ENCODE assay signal across 8 cellular contexts in the genomic region with DNA sequence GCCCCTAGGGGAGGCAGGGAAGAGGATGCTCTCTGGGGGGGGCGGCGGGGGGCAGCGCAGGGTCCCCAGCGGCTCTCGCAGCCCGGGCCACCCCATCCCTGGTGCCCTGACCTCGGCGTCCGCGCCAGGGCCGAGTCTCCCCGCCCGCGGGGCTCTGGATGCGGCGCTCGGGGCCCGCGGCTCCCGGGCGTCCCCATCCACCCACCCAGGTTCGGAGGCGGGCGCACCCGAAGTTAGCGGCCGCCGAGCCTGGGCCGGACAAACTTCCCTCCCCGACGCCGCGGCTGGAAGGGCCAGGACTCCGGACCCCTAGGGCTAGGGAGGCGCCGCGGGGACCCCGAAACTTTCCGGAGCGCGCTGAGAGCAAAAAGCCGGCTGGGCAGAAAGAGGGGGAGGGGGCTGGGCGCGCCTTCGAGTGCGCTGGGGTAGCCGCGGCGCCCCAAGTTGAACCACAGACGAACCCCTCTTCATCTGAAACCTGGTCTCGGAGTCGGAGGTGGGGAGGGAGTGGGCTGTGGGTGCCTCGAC. TPM values are rescaled to one million over a fixed set of nuclear protein-coding genes. Genes with fewer than 3 reads are reported as not detected.
DNase-seq lines count a peak whose midpoint lies in the region; ATAC-seq, FAIRE-seq and TF ChIP-seq lines count a peak whose summit lies in the region.

No MANE protein-coding gene starts in this region.

- peak overlapping the region; percentile 71 for H3K4me3 ChIP-seq in AG09309 (ENCODE audit: control insufficient read depth, low read depth, low read length)
- peak overlapping the region; percentile 64 for H3K4me3 ChIP-seq in HUES6 (ENCODE audit: low read depth, low read length)
- H3K4me3 ChIP-seq in endothelial cell of umbilical vein (replicated peaks in 1 of 3; ENCODE audit: insufficient read depth in 1 of 3, low read depth in 1 of 3, low read length in 3 of 3), result peak overlapping the region in 2 of 3 experiments; percentile 44 to 67
- H3K4me3 ChIP-seq in neuron (ENCODE audit: low read length), result peak overlapping the region; percentile 83

- H3K4me1 ChIP-seq in HUES6 (ENCODE audit: control insufficient read depth, insufficient read depth, low read length), result peaks cover 13% of the 10 kb centered on the region
- H3K4me1 ChIP-seq in endothelial cell of umbilical vein (ENCODE audit: control insufficient read depth, extremely low read depth, insufficient read depth, low read length), result peaks cover 3% of the 10 kb centered on the region
- peaks cover 33% of the 10 kb centered on the region for H3K4me1 ChIP-seq in neuron (ENCODE audit: insufficient read depth, low read length)

- CTCF ChIA-PET in endothelial cell of umbilical vein (lab: Charles Lee), result interaction anchor here (1.1 kb wide), 1 partner anchor 543 kb away, joined by 4 read pairs; no protein-coding TSS in a partner anchor

- dilution Hi-C loops in endothelial cell of umbilical vein (cut with MboI; ENCODE audit: extremely low pct_ligation_motif_present, low sequenced_read_pairs), result no loop called here

- no peak for DNase-seq in AG09309 (ENCODE audit: low read depth)
- no peak for DNase-seq in endothelial cell of umbilical vein (ENCODE audit: low read depth, low spot score)
- DNase-seq in central memory CD4-positive, alpha-beta T cell, result no peak
- no peak for DNase-seq in HK-2 (ENCODE audit: unreplicated experiment)

- no peaks in the 10 kb centered on the region for H3K9me1 ChIP-seq in endothelial cell of umbilical vein (replicated peaks; ENCODE audit: control insufficient read depth, extremely low read depth, insufficient read depth, low read length)

- POLR2A ChIA-PET in endothelial cell of umbilical vein (lab: Charles Lee), result no interaction called here

- TF ChIP-seq POLR2A in endothelial cell of umbilical vein (IDR thresholded peaks at IDR 0.05; ENCODE audit: low read depth, low read length), result no peak

- H2AFZ ChIP-seq in endothelial cell of umbilical vein (ENCODE audit: low read depth, low read length) (no peak overlapping the region), neuron (ENCODE audit: low read depth, low read length) (no peak overlapping the region)

- no peaks in the 10 kb centered on the region for H3K9me3 ChIP-seq in HUES6 (ENCODE audit: control insufficient read depth, insufficient read depth, low read depth, low read length)
- no peaks in the 10 kb centered on the region for H3K9me3 ChIP-seq in endothelial cell of umbilical vein (replicated peaks; ENCODE audit: control insufficient read depth, insufficient read depth, low read length)
- no peaks in the 10 kb centered on the region for H3K9me3 ChIP-seq in neuron (ENCODE audit: low read length)

- TF ChIP-seq CTCF in AG09309 (IDR thresholded peaks at IDR 0.05; ENCODE audit: control insufficient read depth, insufficient read depth, low read depth, low read length, missing control alignments) (no peak), endothelial cell of umbilical vein (IDR thresholded peaks at IDR 0.05; ENCODE audit: extremely low read depth in 1 of 2, insufficient read depth in 1 of 2, low read depth in 1 of 2, low read length in 2 of 2) (no peak)

- BruUV-seq in endothelial cell of umbilical vein (replicated peaks; lab: Mats Ljungman, UMichigan), result no TSS peak

- H3K27me3 ChIP-seq in HUES6 (ENCODE audit: control insufficient read depth, insufficient read depth, low read length), result peaks cover 86% of the 10 kb centered on the region
- H3K27me3 ChIP-seq in endothelial cell of umbilical vein (ENCODE audit: control insufficient read depth in 2 of 2, insufficient read depth in 2 of 2, low read length in 2 of 2), result peaks cover 36 to 45% of the 10 kb centered on the region in 2 experiments
- no peaks in the 10 kb centered on the region for H3K27me3 ChIP-seq in neuron (ENCODE audit: insufficient read depth, low read length)

- no peaks in the 10 kb centered on the region for H3K79me2 ChIP-seq in endothelial cell of umbilical vein (ENCODE audit: control insufficient read depth, insufficient read depth, low read length)

- H3K9ac ChIP-seq in HUES6 (ENCODE audit: low read length), result peak overlapping the region; percentile 39
- no peak overlapping the region for H3K9ac ChIP-seq in endothelial cell of umbilical vein (replicated peaks; ENCODE audit: extremely low read depth, insufficient read depth, low read length)

- no peak for ATAC-seq in esophagus mucosa
- ATAC-seq in GM18867 (IDR thresholded peaks at IDR 0.05; ENCODE audit: unreplicated experiment), result no peak

- no peak overlapping the region for H3K27ac ChIP-seq in HUES6 (ENCODE audit: low read depth, low read length)
- H3K27ac ChIP-seq in endothelial cell of umbilical vein (ENCODE audit: insufficient read depth, low read depth, low read length), result no peak overlapping the region

- H3K36me3 ChIP-seq in HUES6 (ENCODE audit: control insufficient read depth, insufficient read depth, low read length) (no peaks in the 10 kb centered on the region), endothelial cell of umbilical vein (ENCODE audit: control insufficient read depth in 2 of 2, extremely low read depth in 1 of 2, insufficient read depth in 2 of 2, low read length in 2 of 2) (no peaks in the 10 kb centered on the region), neuron (ENCODE audit: insufficient read depth, low read length) (peaks cover 2% of the 10 kb centered on the region)

- H4K20me1 ChIP-seq in endothelial cell of umbilical vein (replicated peaks; ENCODE audit: control insufficient read depth, extremely low read depth, insufficient read depth, low read length), result no peaks in the 10 kb centered on the region

- no peak overlapping the region for H3K4me2 ChIP-seq in endothelial cell of umbilical vein (ENCODE audit: insufficient read depth, low read length)

- intact Hi-C loops in endothelial cell of umbilical vein (cut with micrococcal nuclease), result loop anchor here (2.0 to 5.0 kb wide), 2 partner anchors 96 to 681 kb away; a partner anchor contains a TSS

- FAIRE-seq in endothelial cell of umbilical vein (lab: Jason Lieb, UNC), result no peak

TF ChIP-seq in endothelial cell of umbilical vein, 7 proteins besides CTCF, POLR2A, EP300 and RAD21:
- TF ChIP-seq POLR2AphosphoS5 (IDR thresholded peaks at IDR 0.05; ENCODE audit: insufficient read depth, low read depth, low read length), result no peak
- TF ChIP-seq GATA2 (IDR thresholded peaks at IDR 0.05; ENCODE audit: insufficient read depth, insufficient read length, low read depth, low read length), result no peak
TF ChIP-seq in endothelial cell of umbilical vein: peak in this region for 0.

RNA-seq across cellular contexts. Expression of a gene that starts 3.8 kb away (rescaled TPM):
- total RNA-seq in endothelial cell of umbilical vein, result 0.85 and 1.0 TPM in 2 replicates
- 0.37 and 0.46 TPM in 2 replicates for polyA plus RNA-seq in endothelial cell of umbilical vein
- 0.17 and 0.31 TPM in 2 replicates for polyA plus RNA-seq in endothelial cell of umbilical vein (2011; cell fraction: cytosol; rRNA removed)
- polyA plus RNA-seq in endothelial cell of umbilical vein (2011; cell fraction: nucleus; rRNA removed), result 0.14 and 0.17 TPM in 2 replicates
- 0.54 and 1.6 TPM in 2 replicates for polyA plus RNA-seq in endothelial cell of umbilical vein (2012)
- 0.22 and 0.42 TPM in 2 replicates for polyA minus RNA-seq in endothelial cell of umbilical vein
- polyA minus RNA-seq in endothelial cell of umbilical vein (2011; cell fraction: cytosol; rRNA and poly(A)+ RNA removed), result 0.31 TPM
- 0.19 and 0.24 TPM in 2 replicates for polyA minus RNA-seq in endothelial cell of umbilical vein (2011; cell fraction: nucleus; rRNA and poly(A)+ RNA removed)
- total RNA-seq in esophagus mucosa, result 0.68 TPM
